In the genomic region with DNA sequence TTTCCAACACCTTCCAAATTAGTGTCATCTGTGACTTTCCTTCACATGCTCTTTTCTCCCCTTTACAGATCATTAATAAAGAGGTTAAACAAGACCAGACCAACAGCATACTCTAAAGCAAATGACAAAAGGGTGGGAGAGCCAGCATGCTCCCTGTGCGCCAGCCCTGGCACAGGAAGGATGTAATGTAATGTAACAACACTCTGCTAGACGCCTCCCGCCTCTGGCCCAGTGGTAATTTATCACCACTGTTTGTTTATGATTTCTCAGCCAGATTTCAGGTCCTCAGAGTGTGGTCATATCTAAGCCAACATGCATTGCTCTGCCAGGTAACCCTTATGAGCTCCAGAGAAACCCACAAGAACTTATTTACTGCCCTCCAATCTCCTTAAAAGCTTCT, we compare ENCODE assay signal across 20 cellular contexts.
"Had no signal": no experiment of that assay in that cellular context is flagged by ENCODE, and none has a peak within 500 bp of the region (broad histone marks: within the 10 kb centered on the region; RNA-seq: fewer than 3 reads in every experiment).

No MANE protein-coding gene starts in this region.

- H3K27me3 Mint-ChIP-seq: activated B cell treated with CpG ODN at 0.5 μM for 24 hours; activated naive CD4-positive, alpha-beta T cell treated with anti-CD3 and anti-CD28 coated beads, Interleukin-2, amount 10 ng/mL, durations not matched to agents 7 days and 5 days; progenitor cell of endocrine pancreas had no signal

- H3K27me3 ChIP-seq: body of pancreas, right atrium auricular region, thyroid gland, upper lobe of right lung had no signal

- H3K4me1 Mint-ChIP-seq: activated B cell treated with CpG ODN at 0.5 μM for 24 hours; activated naive CD4-positive, alpha-beta T cell treated with anti-CD3 and anti-CD28 coated beads, Interleukin-2, amount 10 ng/mL, durations not matched to agents 7 days and 5 days; naive thymus-derived CD4-positive, alpha-beta T cell; T-helper 17 cell had no signal

- H3K9me3 Mint-ChIP-seq: activated B cell treated with CpG ODN at 0.5 μM for 24 hours; activated naive CD4-positive, alpha-beta T cell treated with anti-CD3 and anti-CD28 coated beads, Interleukin-2, amount 10 ng/mL, durations not matched to agents 7 days and 5 days had no signal

- H3K27ac Mint-ChIP-seq: activated B cell treated with CpG ODN at 0.5 μM for 24 hours; activated CD4-positive, alpha-beta T cell treated with anti-CD3 and anti-CD28 coated beads for 36 hours; activated naive CD4-positive, alpha-beta T cell treated with anti-CD3 and anti-CD28 coated beads, Interleukin-2, amount 10 ng/mL, durations not matched to agents 7 days and 5 days; dendritic cell treated with granulocyte-macrophage colony-stimulating factor and Interleukin-4, amounts not matched to agents 40 ng/mL and 50 ng/mL, for 4 days; naive thymus-derived CD4-positive, alpha-beta T cell; progenitor cell of endocrine pancreas; T-helper 17 cell had no signal

- H3K9me3 ChIP-seq: body of pancreas, right atrium auricular region, thyroid gland, upper lobe of right lung had no signal

- H3K4me1 ChIP-seq: body of pancreas, right atrium auricular region, thyroid gland, upper lobe of right lung had no signal

- ATAC-seq: activated CD4-positive, alpha-beta T cell treated with anti-CD3 and anti-CD28 coated beads for 36 hours; body of pancreas; left lobe of liver; naive thymus-derived CD4-positive, alpha-beta T cell; T-helper 17 cell; upper lobe of right lung had no signal

- H3K36me3 Mint-ChIP-seq: activated naive CD4-positive, alpha-beta T cell treated with anti-CD3 and anti-CD28 coated beads, Interleukin-2, amount 10 ng/mL, durations not matched to agents 7 days and 5 days; naive thymus-derived CD4-positive, alpha-beta T cell had no signal

- H3K27ac ChIP-seq: body of pancreas, right atrium auricular region, thyroid gland, upper lobe of right lung had no signal

- H3K4me3 Mint-ChIP-seq: activated B cell treated with CpG ODN at 0.5 μM for 24 hours; activated CD4-positive, alpha-beta T cell treated with anti-CD3 and anti-CD28 coated beads for 36 hours; activated naive CD4-positive, alpha-beta T cell treated with anti-CD3 and anti-CD28 coated beads, Interleukin-2, amount 10 ng/mL, durations not matched to agents 7 days and 5 days; dendritic cell treated with granulocyte-macrophage colony-stimulating factor and Interleukin-4, amounts not matched to agents 40 ng/mL and 50 ng/mL, for 4 days; naive thymus-derived CD4-positive, alpha-beta T cell; T-helper 17 cell had no signal

- H3K4me3 ChIP-seq: body of pancreas, lung, right atrium auricular region, thyroid gland, upper lobe of right lung had no signal

- H3K36me3 ChIP-seq: right atrium auricular region, thyroid gland, upper lobe of right lung had no signal

- FAIRE-seq: endometrium, kidney had no signal

- DNase-seq: activated B cell treated with CpG ODN at 0.5 μM for 24 hours; activated CD4-positive, alpha-beta T cell treated with anti-CD3 and anti-CD28 coated beads for 36 hours; activated CD4-positive, alpha-beta T cell treated with anti-CD3 and anti-CD28 coated beads, Interleukin-2, amount 50 U/mL, for 48 hours; activated effector memory CD4-positive, alpha-beta T cell treated with anti-CD3 and anti-CD28 coated beads, Interleukin-2, amount 50 U/mL, for 16 hours; activated naive CD4-positive, alpha-beta T cell treated with anti-CD3 and anti-CD28 coated beads, Interleukin-2, amount 10 ng/mL, durations not matched to agents 7 days and 5 days; effector CD4-positive, alpha-beta T cell; kidney; naive thymus-derived CD4-positive, alpha-beta T cell; stimulated activated CD4-positive, alpha-beta T cell treated with anti-CD3 and anti-CD28 coated beads, Interleukin-4, amount 100 ng/mL, for 24 hours; stimulated activated naive CD4-positive, alpha-beta T cell treated with Interleukin-2 at 50 U/mL for 16 hours; T-helper 17 cell; upper lobe of right lung had no signal
